In genomic region chr5:176837707-176838115, GRCh38 we compare ENCODE assay signal across 8 cellular contexts. TPM values are rescaled to one million over a fixed set of nuclear protein-coding genes. Genes with fewer than 3 reads are reported as not detected.
DNase-seq lines count a peak whose midpoint lies in the region; ATAC-seq and TF ChIP-seq lines count a peak whose summit lies in the region.

No MANE protein-coding gene starts in this region.

- no peak overlapping the region for H3K4me3 ChIP-seq in DND-41 (ENCODE audit: low read depth in 1 of 2, low read length in 2 of 2)

- no peaks in the 10 kb centered on the region for H3K9me3 ChIP-seq in DND-41 (ENCODE audit: insufficient read depth, low read length, severe bottlenecking)

- H3K9ac ChIP-seq in DND-41 (ENCODE audit: low read depth, low read length) = no peak overlapping the region

- no peaks in the 10 kb centered on the region for H3K4me1 Mint-ChIP-seq in natural killer cell
- no peaks in the 10 kb centered on the region for H3K4me1 Mint-ChIP-seq in stimulated activated memory B cell treated with anti-CD40 and anti-IgM and Interleukin-4, amounts not matched to agents 10 μg/mL and 1 μg/mL and 100 μg/mL, for 72 hours

- H3K27me3 Mint-ChIP-seq in natural killer cell (ENCODE audit: low read depth in 2 of 2) = peaks cover 10 to 37% of the 10 kb centered on the region in 2 donors
- H3K27me3 Mint-ChIP-seq in stimulated activated memory B cell treated with anti-CD40 and anti-IgM and Interleukin-4, amounts not matched to agents 10 μg/mL and 1 μg/mL and 100 μg/mL, for 72 hours = peaks cover 80% of the 10 kb centered on the region

- no peak overlapping the region for H3K27ac Mint-ChIP-seq in natural killer cell
- H3K27ac Mint-ChIP-seq in stimulated activated memory B cell treated with anti-CD40 and anti-IgM and Interleukin-4, amounts not matched to agents 10 μg/mL and 1 μg/mL and 100 μg/mL, for 72 hours = no peak overlapping the region

- no peak overlapping the region for H3K4me2 ChIP-seq in DND-41 (ENCODE audit: insufficient read depth, low read length)

- no peak overlapping the region for H3K27ac ChIP-seq in DND-41 (ENCODE audit: low read length)

- H3K9me3 Mint-ChIP-seq in natural killer cell = no peaks in the 10 kb centered on the region
- no peaks in the 10 kb centered on the region for H3K9me3 Mint-ChIP-seq in stimulated activated memory B cell treated with anti-CD40 and anti-IgM and Interleukin-4, amounts not matched to agents 10 μg/mL and 1 μg/mL and 100 μg/mL, for 72 hours

- DNase-seq in DND-41 (peak; percentile 87), NOMO-1 (lab: John Stamatoyannopoulos, UW; ENCODE audit: unreplicated experiment in 2 of 2) (peak; percentile 67 to 77), activated T-cell treated with anti-CD3 and anti-CD28 coated beads for 24 hours (ENCODE audit: low read depth) (peak; percentile 61), natural killer cell (peak; percentile 75), D341Med (ENCODE audit: low spot score) (no peak), NCI-H748 (lab: John Stamatoyannopoulos, UW; ENCODE audit: unreplicated experiment) (no peak)

- no peaks in the 10 kb centered on the region for H3K36me3 ChIP-seq in DND-41 (ENCODE audit: insufficient read depth, low read length)

- no peak overlapping the region for H3K4me3 Mint-ChIP-seq in natural killer cell
- H3K4me3 Mint-ChIP-seq in stimulated activated memory B cell treated with anti-CD40 and anti-IgM and Interleukin-4, amounts not matched to agents 10 μg/mL and 1 μg/mL and 100 μg/mL, for 72 hours = no peak overlapping the region

- no peaks in the 10 kb centered on the region for H3K27me3 ChIP-seq in DND-41 (ENCODE audit: insufficient read depth, low read length, poor library complexity)

- H3K4me1 ChIP-seq in DND-41 (ENCODE audit: insufficient read depth, low read length) = no peaks in the 10 kb centered on the region

- H2AFZ ChIP-seq in DND-41 (ENCODE audit: low read depth, low read length) = no peak overlapping the region

- ATAC-seq in DND-41 (ENCODE audit: insufficient read depth, low read depth) (peak; percentile 99), esophagus mucosa (peak; percentile 92), natural killer cell (peak; percentile 91 to 100 (median 100))
- ATAC-seq in stimulated activated memory B cell treated with anti-CD40 and anti-IgM and Interleukin-4, amounts not matched to agents 10 μg/mL and 1 μg/mL and 100 μg/mL, for 72 hours = peak; percentile 70

- H3K36me3 Mint-ChIP-seq in natural killer cell = no peaks in the 10 kb centered on the region
- no peaks in the 10 kb centered on the region for H3K36me3 Mint-ChIP-seq in stimulated activated memory B cell treated with anti-CD40 and anti-IgM and Interleukin-4, amounts not matched to agents 10 μg/mL and 1 μg/mL and 100 μg/mL, for 72 hours

- intact Hi-C loops in natural killer cell (cut with micrococcal nuclease) = no loop called here

- TF ChIP-seq CTCF in DND-41 (IDR thresholded peaks at IDR 0.05; ENCODE audit: borderline replicate concordance, extremely low read depth, low read length, poor library complexity, severe bottlenecking) = no peak
- no peak for TF ChIP-seq CTCF in natural killer cell (IDR thresholded peaks at IDR 0.05)

- peaks cover 26% of the 10 kb centered on the region for H4K20me1 ChIP-seq in DND-41 (ENCODE audit: insufficient read depth, low read length)

- H3K79me2 ChIP-seq in DND-41 (ENCODE audit: insufficient read depth, low read length) = no peaks in the 10 kb centered on the region

RNA-seq across cellular contexts. Expression of gene UNC5A, which starts 27.4 kb away (rescaled TPM):
- total RNA-seq in esophagus mucosa = not detected
- total RNA-seq in natural killer cell = not detected

Comparison
In these comparisons a context has a peak if more than half of its experiments do, and no peak if none do; other contexts are left out.
1. DNase-seq: peak in DND-41 (single experiment), NOMO-1 (2 of 2), activated T-cell treated with anti-CD3 and anti-CD28 coated beads for 24 hours (single experiment) and natural killer cell (single experiment); none in D341Med (single experiment) and NCI-H748 (single experiment).
2. Peak in every context shown above with its lines, with median percentiles within 50 percentile points of each other: ATAC-seq.